Comparison of ENCODE assay signal across 23 cellular contexts in the genomic region with DNA sequence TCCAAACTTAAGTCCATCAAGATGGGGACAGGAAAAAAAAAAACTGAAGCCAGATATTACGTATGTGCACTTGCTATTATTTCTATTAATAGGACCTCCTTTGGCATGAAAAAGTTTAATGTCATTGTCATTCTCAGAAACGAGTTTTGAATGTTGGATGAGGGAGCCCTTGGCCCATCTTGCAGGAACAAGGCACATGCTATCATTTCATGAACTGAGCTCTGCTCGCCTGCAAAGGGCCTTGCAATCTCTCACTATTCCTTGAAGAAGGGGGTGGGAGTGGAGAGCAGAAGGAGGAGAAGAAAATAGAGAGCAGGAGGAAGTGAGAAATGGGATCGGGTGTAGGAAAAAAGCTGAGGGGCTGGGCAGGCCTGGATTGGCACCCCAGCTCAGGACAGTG. TPM values are rescaled to one million over a fixed set of nuclear protein-coding genes. Genes with fewer than 3 reads are reported as not detected.
"Had no signal": no experiment of that assay in that cellular context is flagged by ENCODE, and none has a peak within 500 bp of the region (broad histone marks: within the 10 kb centered on the region; RNA-seq: fewer than 3 reads in every experiment).

No MANE protein-coding gene starts in this region.

- H3K9me3 Mint-ChIP-seq: activated B cell treated with CpG ODN at 0.5 μM for 24 hours; activated CD4-positive, alpha-beta T cell treated with anti-CD3 and anti-CD28 coated beads, Interleukin-2, amount 10 ng/mL, durations not matched to agents 24 days and 14 days; activated naive CD4-positive, alpha-beta T cell treated with anti-CD3 and anti-CD28 coated beads, Interleukin-2, amount 50 U/mL, for 72 hours; activated T-cell treated with anti-CD3 and anti-CD28 coated beads, Interleukin-2, amount 50 U/mL, for 72 hours; memory B cell; nephron progenitor cell; T-helper 2 cell treated with Interferon-gamma antibody and Interleukin-4, amounts not matched to agents 5 μg/mL and 100 μg/mL, for 36 hours had no signal

- H3K4me1 Mint-ChIP-seq: activated B cell treated with CpG ODN at 0.5 μM for 24 hours; activated CD4-positive, alpha-beta T cell treated with anti-CD3 and anti-CD28 coated beads, Interleukin-2, amount 10 ng/mL, durations not matched to agents 24 days and 14 days; memory B cell had no signal

- ATAC-seq: activated CD8-positive, alpha-beta T cell treated with anti-CD3 and anti-CD28 coated beads, Interleukin-2, amount 10 ng/mL, durations not matched to agents 7 days and 5 days; activated naive CD4-positive, alpha-beta T cell treated with anti-CD3 and anti-CD28 coated beads, Interleukin-2, amount 50 U/mL, for 72 hours; activated T-cell treated with anti-CD3 and anti-CD28 coated beads, Interleukin-2, amount 50 U/mL, for 72 hours; left lobe of liver had no signal

- H3K4me3 ChIP-seq: ovary, skin epidermis, suprapubic skin, upper lobe of left lung had no signal

- H3K4me1 ChIP-seq: suprapubic skin, upper lobe of left lung had no signal

- H3K4me3 Mint-ChIP-seq: activated B cell treated with CpG ODN at 0.5 μM for 24 hours; activated CD4-positive, alpha-beta T cell treated with anti-CD3 and anti-CD28 coated beads, Interleukin-2, amount 10 ng/mL, durations not matched to agents 24 days and 14 days; activated CD8-positive, alpha-beta T cell treated with anti-CD3 and anti-CD28 coated beads, Interleukin-2, amount 10 ng/mL, durations not matched to agents 7 days and 5 days; activated T-cell treated with anti-CD3 and anti-CD28 coated beads, Interleukin-2, amount 50 U/mL, for 72 hours; memory B cell; nephron progenitor cell; T-helper 2 cell treated with Interferon-gamma antibody and Interleukin-4, amounts not matched to agents 5 μg/mL and 100 μg/mL, for 36 hours had no signal

- DNase-seq: activated B cell treated with CpG ODN at 0.5 μM for 24 hours; activated CD4-positive, alpha-beta T cell treated with anti-CD3 and anti-CD28 coated beads, Interleukin-2, amount 10 ng/mL, durations not matched to agents 24 days and 14 days; activated CD8-positive, alpha-beta memory T cell treated with anti-CD3 and anti-CD28 coated beads, Interleukin-2, amount 50 U/mL, for 4 hours; activated CD8-positive, alpha-beta T cell treated with anti-CD3 and anti-CD28 coated beads, Interleukin-2, amount 10 ng/mL, durations not matched to agents 7 days and 5 days; activated gamma-delta T cell; activated T-cell treated with anti-CD3 and anti-CD28 coated beads, Interleukin-2, amount 50 U/mL, for 72 hours; caudate nucleus; cortex of kidney; effector CD4-positive, alpha-beta T cell; islet precursor cell; nephron progenitor cell; ovary; stimulated activated CD4-positive, alpha-beta T cell treated with anti-CD3 and anti-CD28 coated beads, Interleukin-15, amount 100 ng/mL, for 24 hours; stimulated activated CD4-positive, alpha-beta T cell treated with anti-CD3 and anti-CD28 coated beads, Interleukin-4, amount 100 ng/mL, for 1 hour; stimulated activated naive CD4-positive, alpha-beta T cell treated with Interleukin-2 at 50 U/mL for 16 hours; upper lobe of left lung had no signal

- H3K27ac Mint-ChIP-seq: activated B cell treated with CpG ODN at 0.5 μM for 24 hours; activated CD4-positive, alpha-beta T cell treated with anti-CD3 and anti-CD28 coated beads, Interleukin-2, amount 10 ng/mL, durations not matched to agents 24 days and 14 days; activated CD8-positive, alpha-beta T cell treated with anti-CD3 and anti-CD28 coated beads, Interleukin-2, amount 10 ng/mL, durations not matched to agents 7 days and 5 days; activated naive CD4-positive, alpha-beta T cell treated with anti-CD3 and anti-CD28 coated beads, Interleukin-2, amount 50 U/mL, for 72 hours; activated T-cell treated with anti-CD3 and anti-CD28 coated beads, Interleukin-2, amount 50 U/mL, for 72 hours; memory B cell; nephron progenitor cell; T-helper 2 cell treated with Interferon-gamma antibody and Interleukin-4, amounts not matched to agents 5 μg/mL and 100 μg/mL, for 36 hours had no signal

- H3K9me3 ChIP-seq: ovary, suprapubic skin, upper lobe of left lung had no signal

- H3K27me3 Mint-ChIP-seq: activated CD4-positive, alpha-beta T cell treated with anti-CD3 and anti-CD28 coated beads, Interleukin-2, amount 10 ng/mL, durations not matched to agents 24 days and 14 days had no signal

- H3K36me3 ChIP-seq: ovary, suprapubic skin, upper lobe of left lung had no signal

- H3K27ac ChIP-seq: ovary, skin epidermis, suprapubic skin, upper lobe of left lung had no signal

- H3K36me3 Mint-ChIP-seq: activated naive CD4-positive, alpha-beta T cell treated with anti-CD3 and anti-CD28 coated beads, Interleukin-2, amount 50 U/mL, for 72 hours; memory B cell had no signal

- H3K27me3 ChIP-seq: ovary, suprapubic skin, upper lobe of left lung had no signal

RNA-seq across cellular contexts. Expression of a gene that starts 34.3 kb away (rescaled TPM):
- total RNA-seq: activated B cell treated with CpG ODN at 0.5 μM for 24 hours; activated CD4-positive, alpha-beta T cell treated with anti-CD3 and anti-CD28 coated beads, Interleukin-2, amount 10 ng/mL, durations not matched to agents 24 days and 14 days; activated CD8-positive, alpha-beta T cell treated with anti-CD3 and anti-CD28 coated beads, Interleukin-2, amount 10 ng/mL, durations not matched to agents 7 days and 5 days; activated T-cell treated with anti-CD3 and anti-CD28 coated beads, Interleukin-2, amount 50 U/mL, for 72 hours; endothelial cell of umbilical vein; left lobe of liver had no signal

RNA-seq across cellular contexts. Expression of a gene that starts 39.4 kb away (rescaled TPM):
- total RNA-seq: activated B cell treated with CpG ODN at 0.5 μM for 24 hours; activated CD4-positive, alpha-beta T cell treated with anti-CD3 and anti-CD28 coated beads, Interleukin-2, amount 10 ng/mL, durations not matched to agents 24 days and 14 days; activated CD8-positive, alpha-beta T cell treated with anti-CD3 and anti-CD28 coated beads, Interleukin-2, amount 10 ng/mL, durations not matched to agents 7 days and 5 days; activated naive CD4-positive, alpha-beta T cell treated with anti-CD3 and anti-CD28 coated beads, Interleukin-2, amount 50 U/mL, for 72 hours; activated T-cell treated with anti-CD3 and anti-CD28 coated beads, Interleukin-2, amount 50 U/mL, for 72 hours; endothelial cell of umbilical vein; left lobe of liver; suprapubic skin; upper lobe of left lung had no signal
